Comparison of ENCODE assay signal across 10 cellular contexts in the genomic region with DNA sequence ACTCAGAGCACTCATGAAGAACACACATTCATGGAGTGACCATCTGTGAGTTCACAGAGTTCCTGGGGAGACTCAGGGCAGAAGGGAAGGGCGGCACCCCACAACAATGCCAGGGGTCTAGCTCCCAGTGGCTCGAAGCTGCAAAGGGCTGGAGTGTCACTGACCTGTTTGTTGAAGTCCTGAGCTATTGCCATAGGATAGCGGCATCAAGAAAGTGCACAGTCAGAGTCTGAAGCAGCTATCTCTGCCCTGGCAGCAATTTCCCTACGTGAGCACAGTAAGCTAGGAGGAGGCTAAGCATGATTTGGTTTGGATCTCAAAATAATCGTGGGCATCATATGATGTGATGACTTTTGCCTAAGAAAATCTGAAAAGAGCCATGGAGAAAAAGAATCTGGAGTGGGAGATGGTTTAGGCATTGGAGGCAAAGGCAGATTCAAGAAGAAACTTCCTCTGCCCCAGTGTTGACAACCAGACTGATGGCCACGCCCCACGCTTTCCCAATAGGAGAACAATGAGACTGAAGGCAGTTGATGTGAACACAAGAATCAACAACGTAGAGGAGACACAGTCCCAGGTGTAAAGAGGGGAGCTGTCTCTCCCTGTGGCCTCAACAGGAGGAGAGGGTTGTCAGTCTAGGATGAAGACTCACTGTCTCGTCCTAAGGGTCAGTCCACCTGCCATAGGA.
DNase-seq lines count a peak whose midpoint lies in the region; ATAC-seq, FAIRE-seq and TF ChIP-seq lines count a peak whose summit lies in the region.
"Had no signal": no experiment of that assay in that cellular context is flagged by ENCODE, and none has a peak within 500 bp of the region (broad histone marks: within the 10 kb centered on the region; RNA-seq: fewer than 3 reads in every experiment).

No MANE protein-coding gene starts in this region.

- H4K8ac ChIP-seq in IMR-90 (ENCODE audit: low read depth in 2 of 2, low read length in 2 of 2): peak overlapping the region; percentile 20 to 61; a peak in 3 of 4 replicates

- peak overlapping the region; percentile 76 for H2AK9ac ChIP-seq in IMR-90 (replicated peaks; ENCODE audit: low read depth, low read length, poor library complexity)

- peak overlapping the region; percentile 58 for H3K14ac ChIP-seq in IMR-90 (replicated peaks; ENCODE audit: low read depth, low read length)

- POLR2A ChIA-PET in IMR-90 (lab: Charles Lee; ENCODE audit: unreplicated experiment): no interaction called here

- whole genome bisulfite sequencing in IMR-90 (ENCODE audit: extremely low coverage in 2 of 2, insufficient read length in 1 of 2), 2 experiments: 84% methylated on average over 3 of the region's 9 CpGs; no CpG with 5 or more reads in 1 of the 2 experiments

- peaks cover 6% of the 10 kb centered on the region for H3K36me3 Mint-ChIP-seq in astrocyte (ENCODE audit: low read depth, unreplicated experiment)

- H3K9ac ChIP-seq in IMR-90 (ENCODE audit: low read depth, low read length) (no peak overlapping the region), astrocyte (ENCODE audit: low read length) (peak overlapping the region; percentile 19), keratinocyte (ENCODE audit: control insufficient read depth, extremely low read depth, insufficient read depth, low read length) (no peak overlapping the region), skeletal muscle tissue (ENCODE audit: low read depth in 1 of 3, low read length in 3 of 3) (no peak overlapping the region)

- peak overlapping the region; percentile 76 for H3K4ac ChIP-seq in IMR-90 (ENCODE audit: low read depth, low read length)

- H3K9me1 ChIP-seq in IMR-90 (ENCODE audit: insufficient read depth, low read length): peaks cover 34% of the 10 kb centered on the region
- H3K9me1 ChIP-seq in keratinocyte (ENCODE audit: control insufficient read depth, extremely low read depth, insufficient read depth, low read length): no peaks in the 10 kb centered on the region

- H3K27ac Mint-ChIP-seq in astrocyte (ENCODE audit: unreplicated experiment): peak overlapping the region; percentile 96
- H3K27ac Mint-ChIP-seq: T-helper 1 cell treated with Interleukin-12 subunit alpha and Interleukin-12 subunit beta and Interleukin-4 antibody, amounts not matched to agents 30 μg/mL and 1 μg/mL, for 36 hours had no signal

- DNase-seq in IMR-90: no peak
- DNase-seq in astrocyte (ENCODE audit: low read depth): no peak
- no peak for DNase-seq in keratinocyte (ENCODE audit: low read depth, low spot score)
- no peak for DNase-seq in activated CD8-positive, alpha-beta memory T cell treated with anti-CD3 and anti-CD28 coated beads, Interleukin-2, amount 50 U/mL, for 4 hours
- no peak for DNase-seq in urothelium cell line (ENCODE audit: low spot score)
- DNase-seq: NCI-H2029 treated with DMSO at 0.1 percent for 48 hours had no signal

- H3K36me3 ChIP-seq in IMR-90 (ENCODE audit: control insufficient read depth, insufficient read depth, low read length) (no peaks in the 10 kb centered on the region), astrocyte (ENCODE audit: insufficient read depth, low read length) (no peaks in the 10 kb centered on the region), keratinocyte (ENCODE audit: control insufficient read depth in 2 of 2, extremely low read depth in 1 of 2, insufficient read depth in 2 of 2, low read length in 2 of 2) (no peaks in the 10 kb centered on the region), skeletal muscle tissue (ENCODE audit: control insufficient read depth in 3 of 3, insufficient read depth in 3 of 3, low read length in 3 of 3) (no peaks in the 10 kb centered on the region)

- no peaks in the 10 kb centered on the region for H3K27me3 Mint-ChIP-seq in astrocyte (ENCODE audit: low read depth, unreplicated experiment)

- H3K4me3 ChIP-seq in IMR-90 (ENCODE audit: insufficient read depth, low read depth, low read length) (no peak overlapping the region), astrocyte (ENCODE audit: insufficient read depth, low read depth, low read length) (no peak overlapping the region), keratinocyte (ENCODE audit: control insufficient read depth in 2 of 3, extremely low read depth in 1 of 3, insufficient read depth in 2 of 3, low read depth in 1 of 3, low read length in 3 of 3) (no peak overlapping the region), skeletal muscle tissue (ENCODE audit: low read length in 3 of 3) (peak overlapping the region in 1 of 3 donors; percentile 18)

- BruUV-seq in IMR-90 (replicated peaks; lab: Mats Ljungman, UMichigan): no TSS peak

- no peaks in the 10 kb centered on the region for H3K79me2 ChIP-seq in astrocyte (ENCODE audit: insufficient read depth, low read length)
- no peaks in the 10 kb centered on the region for H3K79me2 ChIP-seq in keratinocyte (ENCODE audit: control insufficient read depth, insufficient read depth, low read length)

- H3K4me2 ChIP-seq in IMR-90 (ENCODE audit: low read depth, low read length) (peak overlapping the region; percentile 47), astrocyte (ENCODE audit: low read length) (peak overlapping the region; percentile 65), keratinocyte (ENCODE audit: control insufficient read depth, extremely low read depth, insufficient read depth, low read depth, low read length) (no peak overlapping the region)

- FAIRE-seq in astrocyte (lab: Jason Lieb, UNC): no peak
- no peak for FAIRE-seq in keratinocyte (lab: Jason Lieb, UNC)
- no peak for FAIRE-seq in urothelium cell line (lab: Jason Lieb, UNC)

- H4K20me1 ChIP-seq in IMR-90 (ENCODE audit: insufficient read depth, low read length) (no peaks in the 10 kb centered on the region), astrocyte (ENCODE audit: insufficient read depth, low read length) (no peaks in the 10 kb centered on the region), keratinocyte (ENCODE audit: control insufficient read depth, extremely low read depth, insufficient read depth, low read length) (no peaks in the 10 kb centered on the region)

- H2BK15ac ChIP-seq in IMR-90 (ENCODE audit: low read depth, low read length): peak overlapping the region; percentile 38; the same call in 2 of the 3 replicates

- ATAC-seq in IMR-90 (ENCODE audit: low read depth): no peak
- ATAC-seq in HG02678 (IDR thresholded peaks at IDR 0.05; ENCODE audit: unreplicated experiment): no peak
- ATAC-seq in HG03342 (IDR thresholded peaks at IDR 0.05; ENCODE audit: unreplicated experiment): no peak

- no peak for TF ChIP-seq POLR2A in IMR-90 (IDR thresholded peaks at IDR 0.05; ENCODE audit: low read depth, low read length)

- H3K9me3 Mint-ChIP-seq in astrocyte (ENCODE audit: unreplicated experiment): no peaks in the 10 kb centered on the region
- H3K9me3 Mint-ChIP-seq: T-helper 1 cell treated with Interleukin-12 subunit alpha and Interleukin-12 subunit beta and Interleukin-4 antibody, amounts not matched to agents 30 μg/mL and 1 μg/mL, for 36 hours had no signal

- H4K5ac ChIP-seq in IMR-90 (ENCODE audit: low read depth, low read length): peak overlapping the region; percentile 46

- peak overlapping the region; percentile 72 for H3K18ac ChIP-seq in IMR-90 (ENCODE audit: low read depth, low read length)

- CTCF ChIA-PET in IMR-90 (lab: Yijun Ruan, JAX): interaction anchor here (0.9 to 1.0 kb wide), 2 partner anchors 11 to 16 kb away, joined by 3 read pairs; no protein-coding TSS in a partner anchor

- H2BK20ac ChIP-seq in IMR-90 (ENCODE audit: low read depth, low read length): peak overlapping the region; percentile 80

- no peaks in the 10 kb centered on the region for H3K27me3 ChIP-seq in IMR-90 (ENCODE audit: control insufficient read depth, insufficient read depth, low read length)
- no peaks in the 10 kb centered on the region for H3K27me3 ChIP-seq in astrocyte (ENCODE audit: insufficient read depth, low read length)
- no peaks in the 10 kb centered on the region for H3K27me3 ChIP-seq in keratinocyte (ENCODE audit: control insufficient read depth, extremely low read depth, insufficient read depth, low read length)
- no peaks in the 10 kb centered on the region for H3K27me3 ChIP-seq in skeletal muscle tissue (ENCODE audit: control insufficient read depth in 3 of 3, insufficient read depth in 3 of 3, low read length in 3 of 3)

- H3K9me3 ChIP-seq in IMR-90 (ENCODE audit: control insufficient read depth, insufficient read depth, low read length) (no peaks in the 10 kb centered on the region), astrocyte (ENCODE audit: insufficient read depth, low read depth, low read length) (no peaks in the 10 kb centered on the region), keratinocyte (ENCODE audit: control insufficient read depth, low read depth, low read length) (no peaks in the 10 kb centered on the region), skeletal muscle tissue (ENCODE audit: control insufficient read depth in 3 of 3, low read length in 3 of 3) (no peaks in the 10 kb centered on the region)

- in situ Hi-C loops in IMR-90 (cut with MboI; ENCODE audit: low sequenced_read_pairs): no loop called here

- TF ChIP-seq CTCF in IMR-90 (conservative IDR thresholded peaks at IDR 0.05; ENCODE audit: low read depth, low read length): no peak
- TF ChIP-seq CTCF in astrocyte (IDR thresholded peaks at IDR 0.05; ENCODE audit: insufficient read depth, low read depth, low read length): no peak
- no peak for TF ChIP-seq CTCF in keratinocyte (optimal IDR thresholded peaks at IDR 0.05 in 1 of 3, IDR thresholded peaks at IDR 0.05 in 1 of 3, conservative IDR thresholded peaks at IDR 0.05 in 1 of 3; ENCODE audit: extremely low read depth in 1 of 3, insufficient read depth in 2 of 3, low read length in 3 of 3)

- H2BK120ac ChIP-seq in IMR-90 (ENCODE audit: low read depth, low read length): peak overlapping the region; percentile 88

- H3K4me1 Mint-ChIP-seq in astrocyte (ENCODE audit: low read depth, unreplicated experiment): peaks cover 49% of the 10 kb centered on the region

- H3K4me3 Mint-ChIP-seq in astrocyte (ENCODE audit: unreplicated experiment): peak overlapping the region; percentile 48
- H3K4me3 Mint-ChIP-seq: T-helper 1 cell treated with Interleukin-12 subunit alpha and Interleukin-12 subunit beta and Interleukin-4 antibody, amounts not matched to agents 30 μg/mL and 1 μg/mL, for 36 hours had no signal

- H2AK5ac ChIP-seq in IMR-90 (ENCODE audit: low read depth, low read length): peak overlapping the region; percentile 88

- no peaks in the 10 kb centered on the region for H3K79me1 ChIP-seq in IMR-90 (ENCODE audit: low read depth in 1 of 2, low read length in 2 of 2)

- peak overlapping the region; percentile 48 for H3K23ac ChIP-seq in IMR-90 (ENCODE audit: low read depth, low read length)

- H3K27ac ChIP-seq in IMR-90 (ENCODE audit: insufficient read depth, low read length) (peak overlapping the region; percentile 52; the same call in 1 of the 2 replicates), astrocyte (ENCODE audit: low read depth, low read length) (peak overlapping the region; percentile 50), keratinocyte (ENCODE audit: control insufficient read depth, insufficient read depth, low read length) (peak overlapping the region; percentile 46), skeletal muscle tissue (ENCODE audit: low read depth, low read length) (peak overlapping the region; percentile 69)

- peaks cover 20% of the 10 kb centered on the region for H3K4me1 ChIP-seq in IMR-90 (ENCODE audit: control insufficient read depth, insufficient read depth, low read length)
- peaks cover 43% of the 10 kb centered on the region for H3K4me1 ChIP-seq in astrocyte (ENCODE audit: insufficient read depth, low read length)
- H3K4me1 ChIP-seq in keratinocyte (ENCODE audit: control insufficient read depth, extremely low read depth, insufficient read depth, low read length): peaks cover 61% of the 10 kb centered on the region
- peaks cover 46 to 78% (median 55%) of the 10 kb centered on the region in 3 donors for H3K4me1 ChIP-seq in skeletal muscle tissue (ENCODE audit: control insufficient read depth in 3 of 3, insufficient read depth in 3 of 3, low read length in 3 of 3)

- H2AFZ ChIP-seq in IMR-90 (replicated peaks; ENCODE audit: low read length, poor library complexity) (peak overlapping the region; percentile 80), astrocyte (ENCODE audit: low read depth, low read length) (peak overlapping the region; percentile 62), keratinocyte (ENCODE audit: control insufficient read depth, low read length) (no peak overlapping the region)

- peak overlapping the region; percentile 30 for H4K91ac ChIP-seq in IMR-90 (ENCODE audit: insufficient read depth, low read depth, low read length)

- peak overlapping the region; percentile 62 for H2BK5ac ChIP-seq in IMR-90 (ENCODE audit: low read depth, low read length, poor library complexity, severe bottlenecking)

- dilution Hi-C loops in IMR-90 (cut with HindIII; ENCODE audit: low sequenced_read_pairs, unreplicated experiment): no loop called here
- dilution Hi-C loops in keratinocyte (cut with MboI; ENCODE audit: extremely low pct_ligation_motif_present, low sequenced_read_pairs): no loop called here

- no peak for TF ChIP-seq RAD21 in IMR-90 (IDR thresholded peaks at IDR 0.05; ENCODE audit: low read length)

- no peak overlapping the region for H3K56ac ChIP-seq in IMR-90 (ENCODE audit: extremely low read depth, insufficient read depth, low read length)

- intact Hi-C loops in IMR-90 (cut with micrococcal nuclease): no loop called here
